14 cellular contexts compared by ENCODE assay signal in the genomic region with DNA sequence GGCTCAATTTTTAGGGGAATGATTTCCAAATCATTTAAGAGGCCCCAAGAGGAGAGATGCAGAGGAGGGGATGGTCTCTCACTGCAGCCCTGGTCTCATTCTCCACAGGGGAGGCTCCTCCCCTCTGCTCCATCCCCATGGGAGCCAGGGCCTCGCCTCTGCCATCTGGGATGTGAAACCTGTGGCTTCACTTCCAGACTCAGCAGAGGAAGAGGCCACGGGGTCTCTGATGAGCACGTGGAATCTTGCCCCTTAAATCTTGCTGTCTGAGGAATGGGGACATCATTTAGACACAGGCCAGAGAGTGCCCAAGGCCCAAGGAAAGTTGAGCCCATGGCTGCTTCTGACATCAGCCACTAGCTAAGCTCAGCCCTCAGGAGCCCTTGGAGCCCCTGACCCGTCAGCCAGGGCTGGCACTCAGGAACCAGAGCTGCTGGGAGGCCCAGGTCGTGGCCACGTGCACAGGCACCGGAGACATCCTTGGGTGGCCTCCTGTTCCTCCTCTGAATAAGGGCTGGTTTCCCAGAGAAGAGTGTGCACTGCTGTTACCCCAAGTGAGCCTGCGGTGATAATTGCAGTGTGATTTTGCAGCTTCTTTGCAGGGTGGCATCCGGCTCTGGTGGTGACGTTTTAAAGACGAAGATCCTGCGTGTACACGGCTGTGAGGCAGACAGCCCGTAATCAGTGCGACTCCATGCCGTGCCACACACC. TPM values are rescaled to one million over a fixed set of nuclear protein-coding genes. Genes with fewer than 3 reads are reported as not detected.
DNase-seq lines count a peak whose midpoint lies in the region; ATAC-seq and TF ChIP-seq lines count a peak whose summit lies in the region.
"Had no signal": no experiment of that assay in that cellular context is flagged by ENCODE, and none has a peak within 500 bp of the region (broad histone marks: within the 10 kb centered on the region; RNA-seq: fewer than 3 reads in every experiment).

No MANE protein-coding gene starts in this region.

- H3K4me2 ChIP-seq in BLaER1 (peak overlapping the region; percentile 90), neuronal stem cell (ENCODE audit: insufficient read depth, low read length, poor library complexity, severe bottlenecking) (no peak overlapping the region)

- no peak for TF ChIP-seq CTCF in MCF 10A (IDR thresholded peaks at IDR 0.05; ENCODE audit: unreplicated experiment)

- intact Hi-C loops in MCF 10A (cut with micrococcal nuclease) = no loop called here

- no peak overlapping the region for H3K23ac ChIP-seq in neuronal stem cell (ENCODE audit: low read depth, low read length, poor library complexity)

- H3K27me3 ChIP-seq in BLaER1 (no peaks in the 10 kb centered on the region), neuronal stem cell (ENCODE audit: control insufficient read depth in 3 of 3, insufficient read depth in 3 of 3, low read depth in 1 of 3, low read length in 3 of 3) (peaks cover 0 to 8% (median 0%) of the 10 kb centered on the region in 3 experiments)
- H3K27me3 ChIP-seq: ovary had no signal

- H4K8ac ChIP-seq in neuronal stem cell (ENCODE audit: low read depth, low read length) = no peak overlapping the region

- POLR2A ChIA-PET in activated CD4-positive, alpha-beta memory T cell treated with anti-CD3 and anti-CD28 coated beads, Interleukin-2, amount 10 ng/mL, durations not matched to agents 7 days and 5 days (lab: Charles Lee) = no interaction called here
- POLR2A ChIA-PET in MCF 10A (lab: Yijun Ruan, JAX) = interaction anchor here (0.7 kb wide), 1 partner anchor 37 kb away, joined by 6 read pairs; no protein-coding TSS in a partner anchor

- no peak overlapping the region for H3K14ac ChIP-seq in neuronal stem cell (ENCODE audit: low read length)

- H3K36me3 Mint-ChIP-seq in activated CD4-positive, alpha-beta memory T cell treated with anti-CD3 and anti-CD28 coated beads, Interleukin-2, amount 10 ng/mL, durations not matched to agents 7 days and 5 days (ENCODE audit: low read depth) = no peaks in the 10 kb centered on the region
- no peaks in the 10 kb centered on the region for H3K36me3 Mint-ChIP-seq in MCF 10A (ENCODE audit: insufficient read depth, unreplicated experiment)
- H3K36me3 Mint-ChIP-seq: CD4-positive, alpha-beta memory T cell had no signal

- H4K20me1 ChIP-seq in BLaER1 = no peaks in the 10 kb centered on the region

- H2BK5ac ChIP-seq in neuronal stem cell (ENCODE audit: low read length) = no peak overlapping the region

- no peaks in the 10 kb centered on the region for H3K27me3 Mint-ChIP-seq in activated CD4-positive, alpha-beta memory T cell treated with anti-CD3 and anti-CD28 coated beads, Interleukin-2, amount 10 ng/mL, durations not matched to agents 7 days and 5 days
- peaks cover 13% of the 10 kb centered on the region for H3K27me3 Mint-ChIP-seq in MCF 10A (ENCODE audit: insufficient read depth, unreplicated experiment)
- H3K27me3 Mint-ChIP-seq: stimulated activated naive CD8-positive, alpha-beta T cell treated with anti-CD3 and anti-CD28 coated beads, Interleukin-15, amount 100 ng/mL, for 72 hours had no signal

- H3K27ac ChIP-seq in BLaER1 = peak overlapping the region; percentile 85
- H3K27ac ChIP-seq in neuronal stem cell (replicated peaks; ENCODE audit: low read length) = no peak overlapping the region
- H3K27ac ChIP-seq: ovary, VCaP had no signal

- no peaks in the 10 kb centered on the region for H3K4me1 Mint-ChIP-seq in activated CD4-positive, alpha-beta memory T cell treated with anti-CD3 and anti-CD28 coated beads, Interleukin-2, amount 10 ng/mL, durations not matched to agents 7 days and 5 days
- no peaks in the 10 kb centered on the region for H3K4me1 Mint-ChIP-seq in MCF 10A (ENCODE audit: insufficient read depth, unreplicated experiment)
- H3K4me1 Mint-ChIP-seq: stimulated activated naive CD8-positive, alpha-beta T cell treated with anti-CD3 and anti-CD28 coated beads, Interleukin-15, amount 100 ng/mL, for 72 hours had no signal

- H3K9me3 ChIP-seq in BLaER1 (no peaks in the 10 kb centered on the region), neuronal stem cell (replicated peaks in 1 of 2; ENCODE audit: control insufficient read depth in 2 of 2, insufficient read depth in 1 of 2, low read depth in 1 of 2, low read length in 2 of 2) (peaks cover 0 to 2% of the 10 kb centered on the region in 2 donors)
- H3K9me3 ChIP-seq: ovary had no signal

- H3K4me1 ChIP-seq in BLaER1 (peaks cover 79% of the 10 kb centered on the region), neuronal stem cell (ENCODE audit: control insufficient read depth in 2 of 2, insufficient read depth in 1 of 2, low read depth in 1 of 2, low read length in 2 of 2) (peaks cover 0 to 15% of the 10 kb centered on the region in 2 donors)

- H2AK5ac ChIP-seq in neuronal stem cell (ENCODE audit: low read depth, low read length) = no peak overlapping the region

- H3K18ac ChIP-seq in neuronal stem cell (ENCODE audit: low read length) = peak overlapping the region; percentile 24

- no peak overlapping the region for H2BK15ac ChIP-seq in neuronal stem cell (ENCODE audit: low read length)

- H2BK120ac ChIP-seq in neuronal stem cell (ENCODE audit: low read depth, low read length) = no peak overlapping the region

- H3K9ac ChIP-seq in BLaER1 (peak overlapping the region; percentile 65), neuronal stem cell (ENCODE audit: low read depth, low read length, poor library complexity) (no peak overlapping the region)

- no peak overlapping the region for H4K91ac ChIP-seq in neuronal stem cell (ENCODE audit: low read depth, low read length, poor library complexity)

- no peak overlapping the region for H3K4ac ChIP-seq in neuronal stem cell (ENCODE audit: low read length)

- H3K36me3 ChIP-seq in BLaER1 (no peaks in the 10 kb centered on the region), neuronal stem cell (replicated peaks in 1 of 2; ENCODE audit: control insufficient read depth in 2 of 2, insufficient read depth in 2 of 2, low read length in 2 of 2) (no peaks in the 10 kb centered on the region)
- H3K36me3 ChIP-seq: ovary had no signal

- H3K9me3 Mint-ChIP-seq in activated CD4-positive, alpha-beta memory T cell treated with anti-CD3 and anti-CD28 coated beads, Interleukin-2, amount 10 ng/mL, durations not matched to agents 7 days and 5 days = no peaks in the 10 kb centered on the region
- no peaks in the 10 kb centered on the region for H3K9me3 Mint-ChIP-seq in MCF 10A (ENCODE audit: unreplicated experiment)
- H3K9me3 Mint-ChIP-seq: CD4-positive, alpha-beta memory T cell; stimulated activated naive CD8-positive, alpha-beta T cell treated with anti-CD3 and anti-CD28 coated beads, Interleukin-15, amount 100 ng/mL, for 72 hours had no signal

- WGBS in neuronal stem cell (ENCODE audit: extremely low coverage in 2 of 2, insufficient read length in 2 of 2, insufficient replicate concordance in 1 of 2), 2 donors = no CpG with 5 or more reads among the region's 16 CpGs

- H3K4me3 ChIP-seq in BLaER1 (peak overlapping the region; percentile 49), neuronal stem cell (ENCODE audit: low read length in 2 of 2) (no peak overlapping the region)
- H3K4me3 ChIP-seq: ovary had no signal

- H3K79me1 ChIP-seq in neuronal stem cell (ENCODE audit: low read depth, low read length) = no peaks in the 10 kb centered on the region

- DNase-seq in COR-L47 (lab: John Stamatoyannopoulos, UW) = peak; percentile 79
- peak; percentile 16 for DNase-seq in activated CD4-positive, alpha-beta memory T cell treated with anti-CD3 and anti-CD28 coated beads, Interleukin-2, amount 10 ng/mL, durations not matched to agents 7 days and 5 days
- no peak for DNase-seq in neuronal stem cell (ENCODE audit: low spot score)
- DNase-seq in NCI-H187 treated with DMSO at 0.1 percent for 48 hours (lab: John Stamatoyannopoulos, UW) = no peak
- no peak for DNase-seq in MCF 10A (ENCODE audit: unreplicated experiment)
- DNase-seq: cerebellar nuclear complex; stimulated activated CD4-positive, alpha-beta T cell treated with anti-CD3 and anti-CD28 coated beads, Interleukin-12 subunit alpha, Interleukin-12 subunit beta, amount 100 ng/mL, for 4 hours; stimulated activated naive CD8-positive, alpha-beta T cell treated with anti-CD3 and anti-CD28 coated beads, Interleukin-15, amount 100 ng/mL, for 72 hours had no signal

- H2AFZ ChIP-seq in neuronal stem cell (ENCODE audit: low read length) = no peak overlapping the region

- H3K27ac Mint-ChIP-seq in activated CD4-positive, alpha-beta memory T cell treated with anti-CD3 and anti-CD28 coated beads, Interleukin-2, amount 10 ng/mL, durations not matched to agents 7 days and 5 days = no peak overlapping the region
- no peak overlapping the region for H3K27ac Mint-ChIP-seq in MCF 10A (ENCODE audit: low read depth, unreplicated experiment)
- H3K27ac Mint-ChIP-seq: stimulated activated naive CD8-positive, alpha-beta T cell treated with anti-CD3 and anti-CD28 coated beads, Interleukin-15, amount 100 ng/mL, for 72 hours had no signal

- CTCF ChIA-PET in activated CD4-positive, alpha-beta memory T cell treated with anti-CD3 and anti-CD28 coated beads, Interleukin-2, amount 10 ng/mL, durations not matched to agents 7 days and 5 days (lab: Charles Lee) = no interaction called here
- CTCF ChIA-PET in MCF 10A (lab: Yijun Ruan, JAX) = interaction anchor here (0.8 kb wide), 1 partner anchor 78 kb away, joined by 4 read pairs; no protein-coding TSS in a partner anchor

- BruUV-seq in MCF 10A (replicated peaks; lab: Mats Ljungman, UMichigan) = no TSS peak

- no peak overlapping the region for H3K4me3 Mint-ChIP-seq in activated CD4-positive, alpha-beta memory T cell treated with anti-CD3 and anti-CD28 coated beads, Interleukin-2, amount 10 ng/mL, durations not matched to agents 7 days and 5 days
- no peak overlapping the region for H3K4me3 Mint-ChIP-seq in MCF 10A (ENCODE audit: unreplicated experiment)
- H3K4me3 Mint-ChIP-seq: CD4-positive, alpha-beta memory T cell; stimulated activated naive CD8-positive, alpha-beta T cell treated with anti-CD3 and anti-CD28 coated beads, Interleukin-15, amount 100 ng/mL, for 72 hours had no signal

- no peak for ATAC-seq in GM21529 (IDR thresholded peaks at IDR 0.05; ENCODE audit: unreplicated experiment)

- H2BK12ac ChIP-seq in neuronal stem cell (ENCODE audit: low read length) = no peak overlapping the region

RNA-seq across cellular contexts. Expression of gene VIPR2, which starts 50.5 kb away (rescaled TPM):
- under 1 TPM; 0.13 to 0.23 TPM for total RNA-seq in activated CD4-positive, alpha-beta memory T cell treated with anti-CD3 and anti-CD28 coated beads, Interleukin-2, amount 10 ng/mL, durations not matched to agents 7 days and 5 days
- polyA plus RNA-seq in neuronal stem cell (2013, experiment 1 of 2) = 2.8 TPM
- polyA plus RNA-seq in neuronal stem cell (2013, experiment 2 of 2) = 2.6 TPM
- total RNA-seq in MCF 10A (2022) = not detected in 2 replicates
- total RNA-seq: G401 had no signal

Comparison
In these comparisons a context has a peak if more than half of its experiments do, and no peak if none do; other contexts are left out.
1. DNase-seq: peak in COR-L47 (single experiment) and activated CD4-positive, alpha-beta memory T cell treated with anti-CD3 and anti-CD28 coated beads, Interleukin-2, amount 10 ng/mL, durations not matched to agents 7 days and 5 days (single experiment); none in neuronal stem cell (single experiment), NCI-H187 treated with DMSO at 0.1 percent for 48 hours (single experiment) and MCF 10A (single experiment).